Comparison of ENCODE assay signal across 23 cellular contexts in the genomic region with DNA sequence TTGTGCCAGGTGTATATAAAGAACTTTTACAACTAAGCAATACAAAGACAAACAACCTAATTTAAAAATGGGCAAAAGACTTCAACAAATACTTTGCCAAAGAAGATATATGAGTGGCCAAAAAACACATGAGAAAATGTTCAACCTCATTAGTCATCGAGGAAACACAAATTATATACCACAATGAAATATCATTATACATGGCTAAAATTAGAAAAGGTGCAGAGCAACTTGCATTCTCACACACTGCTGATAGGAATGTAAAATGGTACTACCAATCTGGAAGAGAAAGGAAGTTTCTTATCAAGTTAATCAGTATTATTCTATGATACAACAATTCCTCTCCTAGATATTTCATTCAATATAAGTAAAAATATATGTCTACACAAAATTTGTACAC.
DNase-seq lines count a peak whose midpoint lies in the region; ATAC-seq, FAIRE-seq and TF ChIP-seq lines count a peak whose summit lies in the region.
"Had no signal": no experiment of that assay in that cellular context is flagged by ENCODE, and none has a peak within 500 bp of the region (broad histone marks: within the 10 kb centered on the region; RNA-seq: fewer than 3 reads in every experiment).

No MANE protein-coding gene starts in this region.

- no peaks in the 10 kb centered on the region for H3K9me1 ChIP-seq in keratinocyte (ENCODE audit: control insufficient read depth, extremely low read depth, insufficient read depth, low read length)

- no peaks in the 10 kb centered on the region for H3K27me3 Mint-ChIP-seq in chondrocyte (ENCODE audit: low read depth)
- H3K27me3 Mint-ChIP-seq in activated naive CD8-positive, alpha-beta T cell treated with anti-CD3 and anti-CD28 coated beads, Interleukin-2, amount 50 U/mL, for 24 hours = peaks cover 8% of the 10 kb centered on the region

- H3K4me2 ChIP-seq in keratinocyte (ENCODE audit: control insufficient read depth, extremely low read depth, insufficient read depth, low read depth, low read length) = peak overlapping the region; percentile 6

- H3K27ac Mint-ChIP-seq in chondrocyte (ENCODE audit: unreplicated experiment) = peak overlapping the region; percentile 1
- no peak overlapping the region for H3K27ac Mint-ChIP-seq in activated naive CD8-positive, alpha-beta T cell treated with anti-CD3 and anti-CD28 coated beads, Interleukin-2, amount 50 U/mL, for 24 hours

- dilution Hi-C loops in keratinocyte (cut with MboI; ENCODE audit: extremely low pct_ligation_motif_present, low sequenced_read_pairs) = no loop called here

- no peak overlapping the region for H2AFZ ChIP-seq in keratinocyte (ENCODE audit: control insufficient read depth, low read length)

- FAIRE-seq in keratinocyte (lab: Jason Lieb, UNC) = peak; percentile 66
- FAIRE-seq: A204.1, GM19239 had no signal

- no peaks in the 10 kb centered on the region for H3K9me3 ChIP-seq in keratinocyte (ENCODE audit: control insufficient read depth, low read depth, low read length)
- H3K9me3 ChIP-seq: Caco-2 had no signal

- no peaks in the 10 kb centered on the region for H3K36me3 Mint-ChIP-seq in chondrocyte (ENCODE audit: low read depth)
- no peaks in the 10 kb centered on the region for H3K36me3 Mint-ChIP-seq in activated naive CD8-positive, alpha-beta T cell treated with anti-CD3 and anti-CD28 coated beads, Interleukin-2, amount 50 U/mL, for 24 hours (ENCODE audit: low read depth)

- TF ChIP-seq CTCF in chondrocyte (IDR thresholded peaks at IDR 0.05) (no peak), keratinocyte (optimal IDR thresholded peaks at IDR 0.05 in 1 of 3, IDR thresholded peaks at IDR 0.05 in 1 of 3, conservative IDR thresholded peaks at IDR 0.05 in 1 of 3; ENCODE audit: extremely low read depth in 1 of 3, insufficient read depth in 2 of 3, low read length in 3 of 3) (no peak)

- ATAC-seq in activated naive CD8-positive, alpha-beta T cell treated with anti-CD3 and anti-CD28 coated beads, Interleukin-2, amount 50 U/mL, for 24 hours = no peak
- ATAC-seq in GM21515 (IDR thresholded peaks at IDR 0.05; ENCODE audit: unreplicated experiment) = no peak

- no peak overlapping the region for H3K9ac ChIP-seq in keratinocyte (ENCODE audit: control insufficient read depth, extremely low read depth, insufficient read depth, low read length)

- no peak overlapping the region for H3K4me3 ChIP-seq in keratinocyte (ENCODE audit: control insufficient read depth in 2 of 3, extremely low read depth in 1 of 3, insufficient read depth in 2 of 3, low read depth in 1 of 3, low read length in 3 of 3)
- H3K4me3 ChIP-seq: SK-N-MC had no signal

- DNase-seq in Daoy (ENCODE audit: low read depth) (peak; percentile 11), LHCN-M2 (ENCODE audit: low read depth) (peak; percentile 51), chondrocyte (ENCODE audit: low spot score) (no peak), keratinocyte (ENCODE audit: low read depth, low spot score) (no peak), SHP77 (lab: John Stamatoyannopoulos, UW) (no peak), DMS 273 (lab: John Stamatoyannopoulos, UW; ENCODE audit: unreplicated experiment) (no peak)
- no peak for DNase-seq in activated naive CD8-positive, alpha-beta T cell treated with anti-CD3 and anti-CD28 coated beads, Interleukin-2, amount 50 U/mL, for 24 hours
- DNase-seq: Caco-2; DMS53; GF-D8; GOT3; Karpas-422; MV-4-11; NCI-H1417 treated with DMSO at 0.1 percent for 48 hours; NCI-H2029 treated with DMSO at 0.1 percent for 48 hours; NCI-H524; NK-92 treated with Interleukin-12 subunit alpha and Interleukin-12 subunit beta, amount 100 ng/mL, for 24 hours; OCI-M1 had no signal

- peaks cover 15 to 24% of the 10 kb centered on the region in 2 experiments for H3K36me3 ChIP-seq in keratinocyte (ENCODE audit: control insufficient read depth in 2 of 2, extremely low read depth in 1 of 2, insufficient read depth in 2 of 2, low read length in 2 of 2)

- no peaks in the 10 kb centered on the region for H3K27me3 ChIP-seq in keratinocyte (ENCODE audit: control insufficient read depth, extremely low read depth, insufficient read depth, low read length)

- H3K79me2 ChIP-seq in keratinocyte (ENCODE audit: control insufficient read depth, insufficient read depth, low read length) = peaks cover 91% of the 10 kb centered on the region

- H3K4me1 ChIP-seq in keratinocyte (ENCODE audit: control insufficient read depth, extremely low read depth, insufficient read depth, low read length) = peaks cover 23% of the 10 kb centered on the region
- H3K4me1 ChIP-seq: Caco-2 had no signal

- H3K4me1 Mint-ChIP-seq in chondrocyte (ENCODE audit: low read depth) = peaks cover 42% of the 10 kb centered on the region
- no peaks in the 10 kb centered on the region for H3K4me1 Mint-ChIP-seq in activated naive CD8-positive, alpha-beta T cell treated with anti-CD3 and anti-CD28 coated beads, Interleukin-2, amount 50 U/mL, for 24 hours

- H4K20me1 ChIP-seq in keratinocyte (ENCODE audit: control insufficient read depth, extremely low read depth, insufficient read depth, low read length) = no peaks in the 10 kb centered on the region

- H3K4me3 Mint-ChIP-seq in chondrocyte (ENCODE audit: unreplicated experiment) = no peak overlapping the region
- H3K4me3 Mint-ChIP-seq in activated naive CD8-positive, alpha-beta T cell treated with anti-CD3 and anti-CD28 coated beads, Interleukin-2, amount 50 U/mL, for 24 hours = no peak overlapping the region

- H3K9me3 Mint-ChIP-seq in chondrocyte (ENCODE audit: low read depth) = no peaks in the 10 kb centered on the region
- no peaks in the 10 kb centered on the region for H3K9me3 Mint-ChIP-seq in activated naive CD8-positive, alpha-beta T cell treated with anti-CD3 and anti-CD28 coated beads, Interleukin-2, amount 50 U/mL, for 24 hours

- H3K27ac ChIP-seq in keratinocyte (ENCODE audit: control insufficient read depth, insufficient read depth, low read length) = no peak overlapping the region
- H3K27ac ChIP-seq: C4-2B, SK-N-MC had no signal

Comparison
In these comparisons a context has a peak if more than half of its experiments do, and no peak if none do; other contexts are left out.
1. DNase-seq: peak in Daoy (single experiment) and LHCN-M2 (single experiment); none in chondrocyte (single experiment), keratinocyte (single experiment), SHP77 (0 of 2), activated naive CD8-positive, alpha-beta T cell treated with anti-CD3 and anti-CD28 coated beads, Interleukin-2, amount 50 U/mL, for 24 hours (single experiment) and DMS 273 (single experiment).